15 cellular contexts compared by ENCODE assay signal in the genomic region with DNA sequence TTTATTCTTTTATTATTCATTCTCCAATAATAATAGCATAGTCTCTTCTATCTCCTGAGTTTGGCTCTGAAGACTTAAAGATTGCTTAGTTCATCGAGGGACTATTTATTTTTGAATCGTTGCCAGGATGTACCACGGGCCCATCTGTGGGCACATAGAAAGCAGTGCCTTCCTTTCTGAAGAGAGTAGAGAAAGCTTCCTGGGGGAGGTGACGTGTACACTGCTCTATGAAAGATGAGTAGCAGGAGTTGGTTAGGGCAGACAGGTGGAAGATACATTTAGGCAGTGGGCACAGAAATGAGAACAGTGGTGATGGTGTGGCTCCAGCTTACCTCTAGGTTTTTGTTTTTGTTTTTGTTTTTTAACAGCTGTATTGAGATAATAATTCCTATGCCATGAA.
DNase-seq lines count a peak whose midpoint lies in the region; ATAC-seq and TF ChIP-seq lines count a peak whose summit lies in the region.
"Had no signal": no experiment of that assay in that cellular context is flagged by ENCODE, and none has a peak within 500 bp of the region (broad histone marks: within the 10 kb centered on the region; RNA-seq: fewer than 3 reads in every experiment).

No MANE protein-coding gene starts in this region.

- no peak overlapping the region for H2AFZ ChIP-seq in DND-41 (ENCODE audit: low read depth, low read length)
- no peak overlapping the region for H2AFZ ChIP-seq in PC-3 (ENCODE audit: low read length)
- H2AFZ ChIP-seq: GM23338 had no signal

- H3K9me3 Mint-ChIP-seq in activated T-helper 17 cell treated with anti-CD3 and anti-CD28 coated beads, Interleukin-2, amount 50 U/mL, for 72 hours: no peaks in the 10 kb centered on the region
- H3K9me3 Mint-ChIP-seq: GM23338 had no signal

- H3K4me2 ChIP-seq in DND-41 (ENCODE audit: insufficient read depth, low read length) (no peak overlapping the region), PC-3 (ENCODE audit: low read length) (no peak overlapping the region)
- H3K4me2 ChIP-seq: GM23338 had no signal

- H3K27me3 ChIP-seq in DND-41 (ENCODE audit: insufficient read depth, low read length, poor library complexity) (no peaks in the 10 kb centered on the region), PC-3 (ENCODE audit: low read length) (no peaks in the 10 kb centered on the region), left lung (no peaks in the 10 kb centered on the region)

- H3K9me3 ChIP-seq in DND-41 (ENCODE audit: insufficient read depth, low read length, severe bottlenecking) (no peaks in the 10 kb centered on the region), PC-3 (ENCODE audit: low read length) (no peaks in the 10 kb centered on the region), left lung (no peaks in the 10 kb centered on the region)
- H3K9me3 ChIP-seq: Caco-2 had no signal

- TF ChIP-seq CTCF in DND-41 (IDR thresholded peaks at IDR 0.05; ENCODE audit: borderline replicate concordance, extremely low read depth, low read length, poor library complexity, severe bottlenecking): no peak
- TF ChIP-seq CTCF in PC-3 (conservative IDR thresholded peaks at IDR 0.05; ENCODE audit: low read depth, low read length): no peak
- no peak for TF ChIP-seq CTCF in left lung (IDR thresholded peaks at IDR 0.05)

- peak; percentile 97 for ATAC-seq in DND-41 (ENCODE audit: insufficient read depth, low read depth)
- ATAC-seq in activated T-helper 17 cell treated with anti-CD3 and anti-CD28 coated beads, Interleukin-2, amount 50 U/mL, for 72 hours (replicated peaks): peak; percentile 39
- no peak for ATAC-seq in HG03469 (IDR thresholded peaks at IDR 0.05; ENCODE audit: unreplicated experiment)
- no peak for ATAC-seq in PC-3
- no peak for ATAC-seq in left lung
- ATAC-seq: GM23338 had no signal

- peaks cover 10% of the 10 kb centered on the region for H3K36me3 Mint-ChIP-seq in activated T-helper 17 cell treated with anti-CD3 and anti-CD28 coated beads, Interleukin-2, amount 50 U/mL, for 72 hours (ENCODE audit: low read depth)

- no peaks in the 10 kb centered on the region for H3K36me3 ChIP-seq in DND-41 (ENCODE audit: insufficient read depth, low read length)
- H3K36me3 ChIP-seq in PC-3 (ENCODE audit: low read depth, low read length): no peaks in the 10 kb centered on the region
- H3K36me3 ChIP-seq in left lung: no peaks in the 10 kb centered on the region

- H3K27ac ChIP-seq in DND-41 (ENCODE audit: low read length): no peak overlapping the region
- H3K27ac ChIP-seq in PC-3 (ENCODE audit: low read length): no peak overlapping the region
- H3K27ac ChIP-seq in left lung: no peak overlapping the region

- H3K4me3 ChIP-seq in DND-41 (ENCODE audit: low read depth in 1 of 2, low read length in 2 of 2) (no peak overlapping the region), PC-3 (ENCODE audit: low read length) (no peak overlapping the region), left lung (no peak overlapping the region)
- H3K4me3 ChIP-seq: GM23338 had no signal

- no peak overlapping the region for H3K4me3 Mint-ChIP-seq in activated T-helper 17 cell treated with anti-CD3 and anti-CD28 coated beads, Interleukin-2, amount 50 U/mL, for 72 hours
- H3K4me3 Mint-ChIP-seq: GM23338 had no signal

- DNase-seq in NCI-H2171 treated with DMSO at 0.1 percent for 48 hours (lab: John Stamatoyannopoulos, UW) (peak; percentile 35), NCI-H2171 (lab: John Stamatoyannopoulos, UW) (no peak), DND-41 (peak; percentile 45), NCI-H2029 treated with DMSO at 0.1 percent for 48 hours (lab: John Stamatoyannopoulos, UW) (peak; percentile 68), PC-3 (no peak), left lung (no peak)
- DNase-seq: 8988T, C1 segment of cervical spinal cord, Caco-2, KG1, NCI-H2081, NCI-H226 had no signal

- H3K79me2 ChIP-seq in DND-41 (ENCODE audit: insufficient read depth, low read length) (peaks cover 27% of the 10 kb centered on the region; the same call in 1 of the 2 replicates), PC-3 (ENCODE audit: low read length) (no peaks in the 10 kb centered on the region)

- H3F3A ChIP-seq in PC-3 (ENCODE audit: low read length, unreplicated experiment): no peaks in the 10 kb centered on the region

- intact Hi-C loops in PC-3 (cut with micrococcal nuclease): no loop called here
- intact Hi-C loops in left lung (cut with DNase I): no loop called here

- H4K20me1 ChIP-seq in DND-41 (ENCODE audit: insufficient read depth, low read length) (no peaks in the 10 kb centered on the region), PC-3 (ENCODE audit: low read length) (no peaks in the 10 kb centered on the region)

- no peaks in the 10 kb centered on the region for H3K9me2 ChIP-seq in PC-3 (replicated peaks; ENCODE audit: low read length)

- CTCF ChIA-PET in PC-3 (lab: Charles Lee): no interaction called here

- H3K4me1 ChIP-seq in DND-41 (ENCODE audit: insufficient read depth, low read length) (peaks cover 14% of the 10 kb centered on the region), PC-3 (ENCODE audit: insufficient read depth, low read length) (peaks cover 12% of the 10 kb centered on the region), left lung (no peaks in the 10 kb centered on the region)

- no peak overlapping the region for H3K27ac Mint-ChIP-seq in activated T-helper 17 cell treated with anti-CD3 and anti-CD28 coated beads, Interleukin-2, amount 50 U/mL, for 72 hours
- H3K27ac Mint-ChIP-seq: GM23338 had no signal

- H3K9ac ChIP-seq in DND-41 (ENCODE audit: low read depth, low read length) (no peak overlapping the region), PC-3 (ENCODE audit: low read length) (no peak overlapping the region)

- BruUV-seq in PC-3 (replicated peaks; lab: Mats Ljungman, UMichigan): no TSS peak

- H3K27me3 Mint-ChIP-seq in activated T-helper 17 cell treated with anti-CD3 and anti-CD28 coated beads, Interleukin-2, amount 50 U/mL, for 72 hours: no peaks in the 10 kb centered on the region

- peaks cover 19% of the 10 kb centered on the region for H3K4me1 Mint-ChIP-seq in activated T-helper 17 cell treated with anti-CD3 and anti-CD28 coated beads, Interleukin-2, amount 50 U/mL, for 72 hours

- POLR2A ChIA-PET in PC-3 (lab: Charles Lee; ENCODE audit: unreplicated experiment): no interaction called here

Comparison
In these comparisons a context has a peak if more than half of its experiments do, and no peak if none do; other contexts are left out.
1. DNase-seq: peak in NCI-H2171 treated with DMSO at 0.1 percent for 48 hours (single experiment), DND-41 (single experiment) and NCI-H2029 treated with DMSO at 0.1 percent for 48 hours (single experiment); none in NCI-H2171 (single experiment), PC-3 (single experiment) and left lung (0 of 2).
2. ATAC-seq: peak in DND-41 (single experiment) and activated T-helper 17 cell treated with anti-CD3 and anti-CD28 coated beads, Interleukin-2, amount 50 U/mL, for 72 hours (single experiment); none in HG03469 (single experiment), PC-3 (single experiment) and left lung (single experiment).